Comparison of ENCODE assay signal across 7 cellular contexts in genomic region chr1:223186800-223187199, GRCh38.
"Had no signal": no experiment of that assay in that cellular context is flagged by ENCODE, and none has a peak within 500 bp of the region (broad histone marks: within the 10 kb centered on the region; RNA-seq: fewer than 3 reads in every experiment).

No MANE protein-coding gene starts in this region.

- FAIRE-seq: G401.6, GM12878, GM12892, GM18507, GM19239 had no signal

- H3K4me3 ChIP-seq: GM12878 had no signal

- DNase-seq: GDM1, GF-D8 had no signal

- ATAC-seq: GM12878 had no signal
